Comparison of ENCODE assay signal across 16 cellular contexts in genomic region chrX:40950546-40950945, GRCh38.
DNase-seq lines count a peak whose midpoint lies in the region; ATAC-seq, FAIRE-seq and TF ChIP-seq lines count a peak whose summit lies in the region.
"Had no signal": no experiment of that assay in that cellular context is flagged by ENCODE, and none has a peak within 500 bp of the region (broad histone marks: within the 10 kb centered on the region; RNA-seq: fewer than 3 reads in every experiment).

No MANE protein-coding gene starts in this region.

- no peak for TF ChIP-seq CTCF in H1 (IDR thresholded peaks at IDR 0.05; ENCODE audit: control extremely low read depth in 1 of 3, insufficient read depth in 1 of 3, low read depth in 1 of 3, low read length in 3 of 3)

- no peak overlapping the region for H4K8ac ChIP-seq in H1 (ENCODE audit: extremely low read depth, insufficient read depth, low read length)

- no peaks in the 10 kb centered on the region for H3K27me3 ChIP-seq in HUES48 (ENCODE audit: control insufficient read depth, insufficient read depth, low read length)
- H3K27me3 ChIP-seq in H1 (replicated peaks in 1 of 4; ENCODE audit: control insufficient read depth in 3 of 4, extremely low read depth in 1 of 4, insufficient read depth in 3 of 4, low read length in 3 of 4): no peaks in the 10 kb centered on the region
- no peaks in the 10 kb centered on the region for H3K27me3 ChIP-seq in iPS-18a (ENCODE audit: control insufficient read depth, insufficient read depth, low read length)
- H3K27me3 ChIP-seq: BE2C had no signal

- H3K4ac ChIP-seq in H1 (replicated peaks; ENCODE audit: insufficient read length, low read depth, low read length): peak overlapping the region; percentile 53

- H3K9ac ChIP-seq in HUES48 (ENCODE audit: low read depth, low read length) (no peak overlapping the region), H1 (replicated peaks in 1 of 4; ENCODE audit: extremely low read depth in 1 of 4, low read depth in 3 of 4, low read length in 3 of 4) (no peak overlapping the region), iPS-18a (ENCODE audit: low read length) (no peak overlapping the region)

- H3K4me3 ChIP-seq in HUES48 (ENCODE audit: low read depth, low read length) (peak overlapping the region; percentile 42), H1 (ENCODE audit: extremely low read depth in 1 of 4, insufficient read depth in 2 of 4, low read depth in 3 of 4, low read length in 4 of 4) (peak overlapping the region in 1 of 4 experiments; percentile 35; a peak in 1 of 8 replicates), iPS-18a (ENCODE audit: low read length) (peak overlapping the region; percentile 36)
- H3K4me3 ChIP-seq: A549 had no signal

- no peak overlapping the region for H2BK120ac ChIP-seq in H1 (replicated peaks; ENCODE audit: low read depth, low read length)

- CTCF ChIA-PET in H1 (lab: Charles Lee; ENCODE audit: partially characterized antibody): interaction anchor here (1.1 kb wide), 1 partner anchor 25 kb away, joined by 3 read pairs; no protein-coding TSS in a partner anchor

- H2BK12ac ChIP-seq in H1 (ENCODE audit: low read depth, low read length): peak overlapping the region; percentile 75

- FAIRE-seq in H1 (lab: Jason Lieb, UNC): peak; percentile 91
- FAIRE-seq: G401.6, GM12891, H54 had no signal

- H4K91ac ChIP-seq in H1 (replicated peaks; ENCODE audit: insufficient read length, low read length): peak overlapping the region; percentile 85

- H3K4me2 ChIP-seq in H1 (ENCODE audit: insufficient read depth in 1 of 2, low read depth in 2 of 2, low read length in 2 of 2): peak overlapping the region; percentile 37 to 48; a peak in 3 of 4 replicates
- H3K4me2 ChIP-seq: A549 had no signal

- peak overlapping the region; percentile 65; the same call in 1 of the 2 replicates for H2AK5ac ChIP-seq in H1 (ENCODE audit: low read depth, low read length)

- H3K23ac ChIP-seq in H1 (ENCODE audit: insufficient read length): no peak overlapping the region

- no peaks in the 10 kb centered on the region for H3K79me1 ChIP-seq in H1 (ENCODE audit: low read depth, low read length)

- no peak overlapping the region for H3K56ac ChIP-seq in H1 (replicated peaks; ENCODE audit: insufficient read length, low read depth, low read length)

- no peaks in the 10 kb centered on the region for H3K79me2 ChIP-seq in H1 (ENCODE audit: control insufficient read depth in 1 of 2, insufficient read depth in 2 of 2, low read length in 2 of 2)

- H2BK5ac ChIP-seq in H1 (ENCODE audit: low read depth, low read length): peak overlapping the region; percentile 98

- no peak for TF ChIP-seq EP300 in H1 (IDR thresholded peaks at IDR 0.05; ENCODE audit: borderline replicate concordance in 1 of 2, low read depth in 2 of 2, low read length in 2 of 2)

- no peaks in the 10 kb centered on the region for H4K20me1 ChIP-seq in H1 (replicated peaks in 1 of 2; ENCODE audit: control insufficient read depth in 1 of 2, insufficient read depth in 2 of 2, low read length in 2 of 2)

- no peaks in the 10 kb centered on the region for H3K23me2 ChIP-seq in H1 (ENCODE audit: low read depth, low read length)

- no peak overlapping the region for H2BK15ac ChIP-seq in H1 (ENCODE audit: low read length)

- POLR2A ChIA-PET in H1 (lab: Charles Lee; ENCODE audit: partially characterized antibody): no interaction called here

- H3K36me3 ChIP-seq in HUES48 (ENCODE audit: control insufficient read depth, insufficient read depth, low read length) (no peaks in the 10 kb centered on the region; the same call in 1 of the 2 replicates), H1 (ENCODE audit: control insufficient read depth in 2 of 4, insufficient read depth in 4 of 4, low read length in 3 of 4) (peaks cover 0 to 3% (median 0%) of the 10 kb centered on the region in 4 experiments; a peak in 1 of 8 replicates), iPS-18a (ENCODE audit: control insufficient read depth, low read depth, low read length) (no peaks in the 10 kb centered on the region)
- H3K36me3 ChIP-seq: BE2C had no signal

- peak overlapping the region; percentile 78; the same call in 1 of the 2 replicates for H3K18ac ChIP-seq in H1 (ENCODE audit: extremely low read depth, low read length)

- TF ChIP-seq POLR2A in H1 (IDR thresholded peaks at IDR 0.05; ENCODE audit: control extremely low read depth in 1 of 2, low read depth in 2 of 2, low read length in 2 of 2) (no peak), GM18505 (IDR thresholded peaks at IDR 0.05; ENCODE audit: borderline replicate concordance, extremely low read depth, insufficient read depth, insufficient read length) (no peak)

- TF ChIP-seq RAD21 in H1 (IDR thresholded peaks at IDR 0.05 in 1 of 2, conservative IDR thresholded peaks at IDR 0.05 in 1 of 2; ENCODE audit: low read depth in 2 of 2, low read length in 2 of 2): no peak

- no peak overlapping the region for H3K14ac ChIP-seq in H1 (ENCODE audit: insufficient read length)

- H3K4me1 ChIP-seq in HUES48 (ENCODE audit: control insufficient read depth, insufficient read depth, low read length) (peaks cover 19% of the 10 kb centered on the region), H1 (replicated peaks in 1 of 4; ENCODE audit: control insufficient read depth in 3 of 4, insufficient read depth in 4 of 4, low read length in 3 of 4) (peaks cover 2 to 8% (median 6%) of the 10 kb centered on the region in 4 experiments), iPS-18a (ENCODE audit: control insufficient read depth, low read depth, low read length) (peaks cover 21% of the 10 kb centered on the region)
- H3K4me1 ChIP-seq: BE2C had no signal

- no peak for ATAC-seq in activated CD4-positive, CD25-positive, alpha-beta regulatory T cell treated with anti-CD3 and anti-CD28 coated beads, Interleukin-2, amount 50 U/mL, for 24 hours
- no peak for ATAC-seq in GM18505 (IDR thresholded peaks at IDR 0.05; ENCODE audit: unreplicated experiment)
- ATAC-seq in GM21619 (IDR thresholded peaks at IDR 0.05; ENCODE audit: unreplicated experiment): no peak
- ATAC-seq: A549 had no signal

- H4K5ac ChIP-seq in H1 (ENCODE audit: insufficient read length, low read depth, low read length): peak overlapping the region; percentile 97

- H3K27ac ChIP-seq in HUES48 (ENCODE audit: low read depth, low read length): peak overlapping the region; percentile 86
- no peak overlapping the region; the same call in 1 of the 2 replicates for H3K27ac ChIP-seq in H1 (ENCODE audit: low read depth, low read length)
- H3K27ac ChIP-seq in iPS-18a (ENCODE audit: low read length): peak overlapping the region; percentile 38
- H3K27ac ChIP-seq: A549, C4-2B had no signal

- H2BK20ac ChIP-seq in H1 (ENCODE audit: low read length): peak overlapping the region; percentile 90; the same call in 1 of the 2 replicates

- peak; percentile 7 to 47 for DNase-seq in H1 (ENCODE audit: low read depth in 1 of 2, low spot score in 2 of 2)
- no peak for DNase-seq in NCI-H2171 treated with DMSO at 0.1 percent for 48 hours (lab: John Stamatoyannopoulos, UW)
- DNase-seq: BE2C; CD4-positive, alpha-beta memory T cell; DMS79; KG1 had no signal

- H3K9me3 ChIP-seq in HUES48 (ENCODE audit: control insufficient read depth, insufficient read depth, low read length) (peaks cover 10% of the 10 kb centered on the region; the same call in 1 of the 2 replicates), H1 (ENCODE audit: insufficient read depth in 2 of 2, low read depth in 1 of 2, low read length in 1 of 2) (no peaks in the 10 kb centered on the region; a peak in 1 of 4 replicates), iPS-18a (ENCODE audit: control insufficient read depth, low read depth, low read length) (no peaks in the 10 kb centered on the region)
- H3K9me3 ChIP-seq: A549, BE2C had no signal

- no peak overlapping the region for H2AFZ ChIP-seq in H1 (ENCODE audit: low read length)

- WGBS in H1 (ENCODE audit: extremely low coverage in 1 of 2, insufficient coverage in 1 of 2, insufficient read length in 1 of 2, insufficient replicate concordance in 2 of 2, low coverage in 1 of 2, low lambda C conversion rate in 2 of 2, missing lambda C conversion rate in 1 of 2), 2 experiments: 33% methylated on average over 1 of the region's 1 CpG; no CpG with 5 or more reads in 1 of the 2 experiments

TF ChIP-seq in H1, 55 proteins besides CTCF, POLR2A, EP300 and RAD21:
- TF ChIP-seq NANOG (IDR thresholded peaks at IDR 0.05; ENCODE audit: insufficient read depth, low read depth, low read length, poor library complexity, severe bottlenecking) (no peak), ASH2L (IDR thresholded peaks at IDR 0.05; ENCODE audit: low read length) (no peak), FOSL1 (IDR thresholded peaks at IDR 0.05; ENCODE audit: insufficient read depth, low read depth, low read length) (no peak), TEAD4 (IDR thresholded peaks at IDR 0.05; ENCODE audit: low read depth, low read length) (peak; percentile 9; the same call in 1 of the 2 replicates)
